8 cellular contexts compared by ENCODE assay signal in the genomic region with DNA sequence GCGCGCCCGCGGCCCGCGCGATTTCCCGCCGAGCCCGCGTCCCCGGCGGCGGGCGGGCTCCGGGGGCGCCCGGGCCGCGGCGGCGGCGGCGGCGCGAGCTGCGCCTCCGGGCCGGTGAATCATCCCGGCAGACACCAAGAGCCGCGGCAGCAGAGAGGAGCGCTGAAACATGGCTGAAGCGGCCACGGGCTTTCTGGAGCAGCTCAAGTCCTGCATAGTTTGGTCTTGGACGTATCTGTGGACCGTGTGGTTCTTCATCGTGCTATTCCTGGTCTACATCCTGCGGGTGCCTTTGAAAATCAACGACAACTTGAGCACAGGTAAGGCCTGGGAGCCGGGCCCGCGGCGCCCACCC. TPM values are rescaled to one million over a fixed set of nuclear protein-coding genes. Genes with fewer than 3 reads are reported as not detected.
A peak's percentile ranks its signal among the peaks of the same experiment; 100 is the strongest.
DNase-seq lines count a peak whose midpoint lies in the region; ATAC-seq and TF ChIP-seq lines count a peak whose summit lies in the region.

A gene with protein sequence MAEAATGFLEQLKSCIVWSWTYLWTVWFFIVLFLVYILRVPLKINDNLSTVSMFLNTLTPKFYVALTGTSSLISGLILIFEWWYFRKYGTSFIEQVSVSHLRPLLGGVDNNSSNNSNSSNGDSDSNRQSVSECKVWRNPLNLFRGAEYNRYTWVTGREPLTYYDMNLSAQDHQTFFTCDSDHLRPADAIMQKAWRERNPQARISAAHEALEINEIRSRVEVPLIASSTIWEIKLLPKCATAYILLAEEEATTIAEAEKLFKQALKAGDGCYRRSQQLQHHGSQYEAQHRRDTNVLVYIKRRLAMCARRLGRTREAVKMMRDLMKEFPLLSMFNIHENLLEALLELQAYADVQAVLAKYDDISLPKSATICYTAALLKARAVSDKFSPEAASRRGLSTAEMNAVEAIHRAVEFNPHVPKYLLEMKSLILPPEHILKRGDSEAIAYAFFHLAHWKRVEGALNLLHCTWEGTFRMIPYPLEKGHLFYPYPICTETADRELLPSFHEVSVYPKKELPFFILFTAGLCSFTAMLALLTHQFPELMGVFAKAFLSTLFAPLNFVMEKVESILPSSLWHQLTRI (plus strand): TSS at position 130 of the 355 bp plus-strand sequence. CDS start 40 bp downstream, at position 170.

- peaks cover 14 to 48% (median 22%) of the 10 kb centered on the region in 4 donors for H3K4me1 Mint-ChIP-seq in CD4-positive, CD25-positive, alpha-beta regulatory T cell
- H3K4me1 Mint-ChIP-seq in activated T-helper 17 cell treated with anti-CD3 and anti-CD28 coated beads, Interleukin-2, amount 50 U/mL, for 72 hours, result peaks cover 15% of the 10 kb centered on the region
- H3K4me1 Mint-ChIP-seq in nephron, result peaks cover 37% of the 10 kb centered on the region

- H3K27ac Mint-ChIP-seq in CD4-positive, CD25-positive, alpha-beta regulatory T cell, result peak within 1 kb of the TSS; percentile 66 to 93 (median 85)
- peak within 1 kb of the TSS; percentile 86 for H3K27ac Mint-ChIP-seq in activated T-helper 17 cell treated with anti-CD3 and anti-CD28 coated beads, Interleukin-2, amount 50 U/mL, for 72 hours
- peak within 1 kb of the TSS; percentile 98 to 100 (median 99) for H3K27ac Mint-ChIP-seq in nephron

- peak within 1 kb of the TSS; percentile 93 for H3K4me3 ChIP-seq in CD4-positive, CD25-positive, alpha-beta regulatory T cell (ENCODE audit: low read depth, low read length)
- H3K4me3 ChIP-seq in Panc1 (ENCODE audit: low read depth in 2 of 2, low read length in 2 of 2), result peak within 1 kb of the TSS; percentile 87 to 91

- H3K27me3 ChIP-seq in CD4-positive, CD25-positive, alpha-beta regulatory T cell (ENCODE audit: control insufficient read depth, insufficient read depth, low read length), result no peaks in the 10 kb centered on the region
- H3K27me3 ChIP-seq in Panc1 (ENCODE audit: control insufficient read depth, insufficient read depth, low read length), result no peaks in the 10 kb centered on the region

- BruUV-seq in Panc1 (replicated peaks; lab: Mats Ljungman, UMichigan), result no TSS peak

- peaks cover 32% of the 10 kb centered on the region for H3K4me1 ChIP-seq in CD4-positive, CD25-positive, alpha-beta regulatory T cell (ENCODE audit: control insufficient read depth, insufficient read depth, low read length, poor library complexity, severe bottlenecking)
- H3K4me1 ChIP-seq in Panc1 (ENCODE audit: control insufficient read depth, insufficient read depth, low read length), result peaks cover 38% of the 10 kb centered on the region

- peak within 1 kb of the TSS; percentile 71 for H3K27ac ChIP-seq in CD4-positive, CD25-positive, alpha-beta regulatory T cell (ENCODE audit: insufficient read depth, low read length, poor library complexity, severe bottlenecking)
- H3K27ac ChIP-seq in Panc1 (ENCODE audit: low read length), result peak within 1 kb of the TSS; percentile 95

- H3K36me3 Mint-ChIP-seq in CD4-positive, CD25-positive, alpha-beta regulatory T cell, result no peaks in the 10 kb centered on the region
- peaks cover 10% of the 10 kb centered on the region for H3K36me3 Mint-ChIP-seq in activated T-helper 17 cell treated with anti-CD3 and anti-CD28 coated beads, Interleukin-2, amount 50 U/mL, for 72 hours (ENCODE audit: low read depth)
- H3K36me3 Mint-ChIP-seq in nephron (ENCODE audit: low read depth), result no peaks in the 10 kb centered on the region

- H3K36me3 ChIP-seq in CD4-positive, CD25-positive, alpha-beta regulatory T cell (ENCODE audit: control insufficient read depth, insufficient read depth, low read length), result no peaks in the 10 kb centered on the region
- H3K36me3 ChIP-seq in Panc1 (ENCODE audit: control insufficient read depth, insufficient read depth, low read length), result no peaks in the 10 kb centered on the region; the same call in 1 of the 2 replicates

- CTCF ChIA-PET in Panc1 (lab: Charles Lee), result no interaction called here

- H3K9me3 ChIP-seq in CD4-positive, CD25-positive, alpha-beta regulatory T cell (ENCODE audit: control insufficient read depth in 2 of 2, low read length in 2 of 2), result no peaks in the 10 kb centered on the region
- H3K9me3 ChIP-seq in Panc1 (ENCODE audit: control insufficient read depth, insufficient read depth, low read depth, low read length), result no peaks in the 10 kb centered on the region

- H3K4me3 Mint-ChIP-seq in CD4-positive, CD25-positive, alpha-beta regulatory T cell, result peak within 1 kb of the TSS; percentile 94 to 96 (median 96)
- H3K4me3 Mint-ChIP-seq in activated T-helper 17 cell treated with anti-CD3 and anti-CD28 coated beads, Interleukin-2, amount 50 U/mL, for 72 hours, result peak within 1 kb of the TSS; percentile 89
- H3K4me3 Mint-ChIP-seq in nephron, result peak within 1 kb of the TSS; percentile 97 to 98 (median 98)

- ATAC-seq in CD4-positive, CD25-positive, alpha-beta regulatory T cell (ENCODE audit: low read depth in 2 of 2), result peak; percentile 84
- ATAC-seq in GM19395 (IDR thresholded peaks at IDR 0.05; ENCODE audit: unreplicated experiment) (peak; percentile 40), HG03571 (IDR thresholded peaks at IDR 0.05; ENCODE audit: unreplicated experiment) (peak; percentile 42), Panc1 (peak; percentile 78)
- peak; percentile 73 for ATAC-seq in activated T-helper 17 cell treated with anti-CD3 and anti-CD28 coated beads, Interleukin-2, amount 50 U/mL, for 72 hours (replicated peaks)

- intact Hi-C loops in Panc1 (cut with micrococcal nuclease; ENCODE audit: unreplicated experiment), result loop anchor here (5.0 kb wide), 1 partner anchor 59 kb away; no protein-coding TSS in a partner anchor

- POLR2A ChIA-PET in Panc1 (lab: Charles Lee), result no interaction called here

- H3K27me3 Mint-ChIP-seq in CD4-positive, CD25-positive, alpha-beta regulatory T cell, result peaks cover 4% of the 10 kb centered on the region
- no peaks in the 10 kb centered on the region for H3K27me3 Mint-ChIP-seq in activated T-helper 17 cell treated with anti-CD3 and anti-CD28 coated beads, Interleukin-2, amount 50 U/mL, for 72 hours
- H3K27me3 Mint-ChIP-seq in nephron (ENCODE audit: low read depth), result no peaks in the 10 kb centered on the region

- peak; percentile 49 to 72 (median 66) for DNase-seq in CD4-positive, CD25-positive, alpha-beta regulatory T cell
- DNase-seq in Panc1 (ENCODE audit: low read depth, low spot score), result peak; percentile 60
- DNase-seq in fibroblast of peridontal ligament (ENCODE audit: extremely low read depth), result peak; percentile 66
- DNase-seq in stimulated activated naive CD4-positive, alpha-beta T cell treated with Interleukin-2 at 50 U/mL for 16 hours (lab: John Stamatoyannopoulos, UW), result peak; percentile 61

- no peak for TF ChIP-seq CTCF in Panc1 (IDR thresholded peaks at IDR 0.05)
- TF ChIP-seq CTCF in nephron (IDR thresholded peaks at IDR 0.05; ENCODE audit: unreplicated experiment in 3 of 3), result no peak

- in situ Hi-C loops in Panc1 (cut with HindIII; ENCODE audit: low pct_unique_long_range_greater_than_20kb, low sequenced_read_pairs), result no loop called here

- H3K9me3 Mint-ChIP-seq in CD4-positive, CD25-positive, alpha-beta regulatory T cell, result no peaks in the 10 kb centered on the region
- no peaks in the 10 kb centered on the region for H3K9me3 Mint-ChIP-seq in activated T-helper 17 cell treated with anti-CD3 and anti-CD28 coated beads, Interleukin-2, amount 50 U/mL, for 72 hours
- no peaks in the 10 kb centered on the region for H3K9me3 Mint-ChIP-seq in nephron

RNA-seq across cellular contexts. Expression of the gene that starts here (rescaled TPM):
- 9.9 TPM for total RNA-seq in CD4-positive, CD25-positive, alpha-beta regulatory T cell
- 10 to 100 TPM in 2 of 4 donors, 1 to 10 TPM in 2; 7.3 to 15.5 (median 10.1) TPM for polyA plus RNA-seq in CD4-positive, CD25-positive, alpha-beta regulatory T cell
- total RNA-seq in Panc1 (2021; ENCODE audit: unreplicated experiment), result 19.6 TPM
- polyA plus RNA-seq in Panc1 (2012; ENCODE audit: insufficient read length), result 14.3 TPM
- total RNA-seq in activated T-helper 17 cell treated with anti-CD3 and anti-CD28 coated beads, Interleukin-2, amount 50 U/mL, for 72 hours, result 10 to 100 TPM; 12.5 to 14.4 TPM

Comparison
In these comparisons a context has a peak if more than half of its experiments do, and no peak if none do; other contexts are left out.
1. Peak in every context shown above with its lines: DNase-seq, ATAC-seq, H3K4me3 ChIP-seq and H3K27ac ChIP-seq.